ENCODE assay signal across 24 cellular contexts in the genomic region with DNA sequence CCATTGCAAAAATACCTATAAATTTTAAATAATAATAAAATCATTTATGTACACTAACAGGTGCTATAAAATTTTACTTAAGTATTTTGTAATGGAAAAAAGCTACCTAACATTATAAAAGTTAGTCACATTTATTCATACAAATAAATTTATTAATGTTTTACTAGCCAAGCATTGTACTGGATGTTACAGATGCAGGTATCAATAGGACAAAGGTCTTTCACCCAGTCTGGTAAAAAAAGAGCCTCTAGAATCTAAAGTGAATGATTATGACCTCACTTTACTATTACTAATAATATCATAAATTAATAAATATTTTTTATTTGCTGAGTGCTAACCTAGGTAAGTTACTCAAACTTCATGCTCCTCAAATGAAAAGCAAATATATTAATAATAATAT.
"Had no signal": no experiment of that assay in that cellular context is flagged by ENCODE, and none has a peak within 500 bp of the region (broad histone marks: within the 10 kb centered on the region; RNA-seq: fewer than 3 reads in every experiment).

No MANE protein-coding gene starts in this region.

- H3K4me3 ChIP-seq: coronary artery, esophagus muscularis mucosa, gastroesophageal sphincter, heart left ventricle, lung, mucosa of descending colon, prostate gland, right atrium auricular region, sigmoid colon, spleen, thoracic aorta, tibial nerve, upper lobe of left lung, uterus had no signal

- H3K27me3 ChIP-seq: esophagus muscularis mucosa, foreskin keratinocyte, gastroesophageal sphincter, heart left ventricle, right atrium auricular region, sigmoid colon, spleen, tibial nerve, upper lobe of left lung, uterus had no signal

- DNase-seq: dermis blood vessel endothelial cell; effector memory CD4-positive, alpha-beta T cell; foreskin keratinocyte; heart left ventricle; hippocampal formation; left colon; left ventricle myocardium superior; mucosa of descending colon; naive B cell; nucleus accumbens; sigmoid colon; spleen; stimulated activated CD4-positive, alpha-beta T cell treated with anti-CD3 and anti-CD28 coated beads, Interleukin-2, amount 100 ng/mL, for 48 hours; stimulated activated naive B cell treated with anti-CD40 and anti-IgM and Interleukin-4, amounts not matched to agents 10 μg/mL and 1 μg/mL and 100 μg/mL, for 72 hours; upper lobe of left lung; uterus had no signal

- H3K27ac ChIP-seq: coronary artery, esophagus muscularis mucosa, foreskin keratinocyte, heart left ventricle, prostate gland, right atrium auricular region, sigmoid colon, spleen, thoracic aorta, tibial nerve, upper lobe of left lung, uterus had no signal

- H3K4me1 ChIP-seq: heart left ventricle, prostate gland, right atrium auricular region, sigmoid colon, spleen, tibial nerve, upper lobe of left lung, uterus had no signal

- ATAC-seq: foreskin keratinocyte; gastroesophageal sphincter; heart left ventricle; left colon; left ventricle myocardium superior; mucosa of descending colon; stimulated activated naive B cell treated with anti-CD40 and anti-IgM and Interleukin-4, amounts not matched to agents 10 μg/mL and 1 μg/mL and 100 μg/mL, for 72 hours had no signal

- H3K9me3 ChIP-seq: esophagus muscularis mucosa, gastroesophageal sphincter, heart left ventricle, mucosa of descending colon, prostate gland, right atrium auricular region, sigmoid colon, spleen, thoracic aorta, tibial nerve, upper lobe of left lung, uterus had no signal

- H3K36me3 ChIP-seq: esophagus muscularis mucosa, gastroesophageal sphincter, heart left ventricle, prostate gland, right atrium auricular region, sigmoid colon, spleen, thoracic aorta, tibial nerve, upper lobe of left lung, uterus had no signal
